ENCODE assay signal across 1 cellular context in the genomic region with DNA sequence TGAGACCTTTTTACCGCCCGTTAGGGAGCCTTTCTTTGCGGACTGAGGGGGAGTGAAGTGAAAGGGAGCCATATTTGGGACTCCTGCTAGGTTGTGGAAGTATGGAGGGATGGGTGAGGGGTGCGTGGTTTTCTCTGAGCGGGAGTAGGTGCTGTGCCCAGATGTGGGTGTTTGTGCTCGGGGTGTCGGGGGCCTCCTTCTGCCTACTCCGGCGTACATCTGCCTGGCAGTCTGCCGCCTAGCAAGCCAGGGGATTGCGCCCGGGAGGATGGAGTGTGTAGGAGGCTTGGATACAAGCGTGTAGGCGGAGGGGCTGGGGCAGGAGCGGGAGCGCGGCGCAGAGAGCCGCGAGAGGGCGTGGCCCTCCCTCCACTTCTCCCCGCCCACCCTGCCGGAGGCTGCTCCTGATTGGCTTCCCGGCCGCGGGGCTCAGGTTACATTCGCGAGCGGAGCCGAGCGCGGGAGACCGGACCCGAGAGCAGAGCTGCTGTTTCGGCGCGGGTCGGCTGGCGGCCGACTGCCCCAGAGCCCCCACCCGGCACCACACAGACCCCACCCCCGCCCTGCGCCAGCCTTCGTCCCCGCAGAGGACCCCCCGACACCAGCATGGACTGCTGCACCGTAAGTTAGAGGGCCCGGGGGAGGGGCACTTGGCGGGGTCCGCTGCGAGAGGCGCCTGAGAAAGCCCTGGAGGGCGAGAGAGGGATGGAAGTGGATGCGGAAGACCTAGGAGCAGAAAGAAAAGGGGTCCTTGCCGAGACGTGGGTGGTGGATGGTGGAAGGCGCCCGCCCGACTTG.
TF ChIP-seq lines count a peak whose summit lies in the region.

A gene (plus strand): TSS at position 464 of the 798 bp plus-strand sequence. CDS start 143 bp downstream, at position 607.

TF ChIP-seq in HepG2, 621 proteins besides CTCF, POLR2A, EP300 and RAD21 (continued from another document):
- TF ChIP-seq, protein P1, sequence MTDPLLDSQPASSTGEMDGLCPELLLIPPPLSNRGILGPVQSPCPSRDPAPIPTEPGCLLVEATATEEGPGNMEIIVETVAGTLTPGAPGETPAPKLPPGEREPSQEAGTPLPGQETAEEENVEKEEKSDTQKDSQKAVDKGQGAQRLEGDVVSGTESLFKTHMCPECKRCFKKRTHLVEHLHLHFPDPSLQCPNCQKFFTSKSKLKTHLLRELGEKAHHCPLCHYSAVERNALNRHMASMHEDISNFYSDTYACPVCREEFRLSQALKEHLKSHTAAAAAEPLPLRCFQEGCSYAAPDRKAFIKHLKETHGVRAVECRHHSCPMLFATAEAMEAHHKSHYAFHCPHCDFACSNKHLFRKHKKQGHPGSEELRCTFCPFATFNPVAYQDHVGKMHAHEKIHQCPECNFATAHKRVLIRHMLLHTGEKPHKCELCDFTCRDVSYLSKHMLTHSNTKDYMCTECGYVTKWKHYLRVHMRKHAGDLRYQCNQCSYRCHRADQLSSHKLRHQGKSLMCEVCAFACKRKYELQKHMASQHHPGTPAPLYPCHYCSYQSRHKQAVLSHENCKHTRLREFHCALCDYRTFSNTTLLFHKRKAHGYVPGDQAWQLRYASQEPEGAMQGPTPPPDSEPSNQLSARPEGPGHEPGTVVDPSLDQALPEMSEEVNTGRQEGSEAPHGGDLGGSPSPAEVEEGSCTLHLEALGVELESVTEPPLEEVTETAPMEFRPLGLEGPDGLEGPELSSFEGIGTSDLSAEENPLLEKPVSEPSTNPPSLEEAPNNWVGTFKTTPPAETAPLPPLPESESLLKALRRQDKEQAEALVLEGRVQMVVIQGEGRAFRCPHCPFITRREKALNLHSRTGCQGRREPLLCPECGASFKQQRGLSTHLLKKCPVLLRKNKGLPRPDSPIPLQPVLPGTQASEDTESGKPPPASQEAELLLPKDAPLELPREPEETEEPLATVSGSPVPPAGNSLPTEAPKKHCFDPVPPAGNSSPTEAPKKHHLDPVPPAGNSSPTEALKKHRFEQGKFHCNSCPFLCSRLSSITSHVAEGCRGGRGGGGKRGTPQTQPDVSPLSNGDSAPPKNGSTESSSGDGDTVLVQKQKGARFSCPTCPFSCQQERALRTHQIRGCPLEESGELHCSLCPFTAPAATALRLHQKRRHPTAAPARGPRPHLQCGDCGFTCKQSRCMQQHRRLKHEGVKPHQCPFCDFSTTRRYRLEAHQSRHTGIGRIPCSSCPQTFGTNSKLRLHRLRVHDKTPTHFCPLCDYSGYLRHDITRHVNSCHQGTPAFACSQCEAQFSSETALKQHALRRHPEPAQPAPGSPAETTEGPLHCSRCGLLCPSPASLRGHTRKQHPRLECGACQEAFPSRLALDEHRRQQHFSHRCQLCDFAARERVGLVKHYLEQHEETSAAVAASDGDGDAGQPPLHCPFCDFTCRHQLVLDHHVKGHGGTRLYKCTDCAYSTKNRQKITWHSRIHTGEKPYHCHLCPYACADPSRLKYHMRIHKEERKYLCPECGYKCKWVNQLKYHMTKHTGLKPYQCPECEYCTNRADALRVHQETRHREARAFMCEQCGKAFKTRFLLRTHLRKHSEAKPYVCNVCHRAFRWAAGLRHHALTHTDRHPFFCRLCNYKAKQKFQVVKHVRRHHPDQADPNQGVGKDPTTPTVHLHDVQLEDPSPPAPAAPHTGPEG (CRISPR knock-in tag; IDR thresholded peaks at IDR 0.05), result no peak
- peak; percentile 46; the same call in 1 of the 2 replicates for TF ChIP-seq ZNF441 (CRISPR knock-in tag; IDR thresholded peaks at IDR 0.05; ENCODE audit: borderline replicate concordance)
- no peak for TF ChIP-seq IRF2 (CRISPR knock-in tag; IDR thresholded peaks at IDR 0.05)
- TF ChIP-seq, protein P2, sequence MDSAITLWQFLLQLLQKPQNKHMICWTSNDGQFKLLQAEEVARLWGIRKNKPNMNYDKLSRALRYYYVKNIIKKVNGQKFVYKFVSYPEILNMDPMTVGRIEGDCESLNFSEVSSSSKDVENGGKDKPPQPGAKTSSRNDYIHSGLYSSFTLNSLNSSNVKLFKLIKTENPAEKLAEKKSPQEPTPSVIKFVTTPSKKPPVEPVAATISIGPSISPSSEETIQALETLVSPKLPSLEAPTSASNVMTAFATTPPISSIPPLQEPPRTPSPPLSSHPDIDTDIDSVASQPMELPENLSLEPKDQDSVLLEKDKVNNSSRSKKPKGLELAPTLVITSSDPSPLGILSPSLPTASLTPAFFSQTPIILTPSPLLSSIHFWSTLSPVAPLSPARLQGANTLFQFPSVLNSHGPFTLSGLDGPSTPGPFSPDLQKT (CRISPR knock-in tag; IDR thresholded peaks at IDR 0.05; ENCODE audit: borderline replicate concordance), result no peak
- TF ChIP-seq GLI4 (CRISPR knock-in tag; IDR thresholded peaks at IDR 0.05; ENCODE audit: borderline replicate concordance), result no peak
- TF ChIP-seq, protein P3, sequence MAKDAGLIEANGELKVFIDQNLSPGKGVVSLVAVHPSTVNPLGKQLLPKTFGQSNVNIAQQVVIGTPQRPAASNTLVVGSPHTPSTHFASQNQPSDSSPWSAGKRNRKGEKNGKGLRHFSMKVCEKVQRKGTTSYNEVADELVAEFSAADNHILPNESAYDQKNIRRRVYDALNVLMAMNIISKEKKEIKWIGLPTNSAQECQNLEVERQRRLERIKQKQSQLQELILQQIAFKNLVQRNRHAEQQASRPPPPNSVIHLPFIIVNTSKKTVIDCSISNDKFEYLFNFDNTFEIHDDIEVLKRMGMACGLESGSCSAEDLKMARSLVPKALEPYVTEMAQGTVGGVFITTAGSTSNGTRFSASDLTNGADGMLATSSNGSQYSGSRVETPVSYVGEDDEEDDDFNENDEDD (CRISPR knock-in tag; IDR thresholded peaks at IDR 0.05; ENCODE audit: borderline replicate concordance), result peak; percentile 78; the same call in 1 of the 2 replicates
- peak; percentile 75 for TF ChIP-seq NFYC (CRISPR knock-in tag; IDR thresholded peaks at IDR 0.05)
- TF ChIP-seq GABPB1 (CRISPR knock-in tag; IDR thresholded peaks at IDR 0.05), result peak; percentile 41; the same call in 1 of the 2 replicates
- TF ChIP-seq, protein P4, sequence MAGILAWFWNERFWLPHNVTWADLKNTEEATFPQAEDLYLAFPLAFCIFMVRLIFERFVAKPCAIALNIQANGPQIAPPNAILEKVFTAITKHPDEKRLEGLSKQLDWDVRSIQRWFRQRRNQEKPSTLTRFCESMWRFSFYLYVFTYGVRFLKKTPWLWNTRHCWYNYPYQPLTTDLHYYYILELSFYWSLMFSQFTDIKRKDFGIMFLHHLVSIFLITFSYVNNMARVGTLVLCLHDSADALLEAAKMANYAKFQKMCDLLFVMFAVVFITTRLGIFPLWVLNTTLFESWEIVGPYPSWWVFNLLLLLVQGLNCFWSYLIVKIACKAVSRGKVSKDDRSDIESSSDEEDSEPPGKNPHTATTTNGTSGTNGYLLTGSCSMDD (CRISPR knock-in tag; IDR thresholded peaks at IDR 0.05), result no peak
- peak; percentile 72 for TF ChIP-seq SP2 (CRISPR knock-in tag; IDR thresholded peaks at IDR 0.05)
- TF ChIP-seq HNRNPL (IDR thresholded peaks at IDR 0.05; ENCODE audit: low read depth, low read length), result 0 out of 2 replicates have a peak, but pooled peaks have one; percentile 9
- TF ChIP-seq SP4 (CRISPR knock-in tag; IDR thresholded peaks at IDR 0.05), result peak; percentile 95
- TF ChIP-seq, protein P5, sequence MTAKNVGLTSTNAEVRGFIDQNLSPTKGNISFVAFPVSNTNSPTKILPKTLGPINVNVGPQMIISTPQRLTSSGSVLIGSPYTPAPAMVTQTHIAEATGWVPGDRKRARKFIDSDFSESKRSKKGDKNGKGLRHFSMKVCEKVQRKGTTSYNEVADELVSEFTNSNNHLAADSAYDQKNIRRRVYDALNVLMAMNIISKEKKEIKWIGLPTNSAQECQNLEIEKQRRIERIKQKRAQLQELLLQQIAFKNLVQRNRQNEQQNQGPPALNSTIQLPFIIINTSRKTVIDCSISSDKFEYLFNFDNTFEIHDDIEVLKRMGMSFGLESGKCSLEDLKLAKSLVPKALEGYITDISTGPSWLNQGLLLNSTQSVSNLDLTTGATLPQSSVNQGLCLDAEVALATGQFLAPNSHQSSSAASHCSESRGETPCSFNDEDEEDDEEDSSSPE (CRISPR knock-in tag; IDR thresholded peaks at IDR 0.05), result peak; percentile 90
- TF ChIP-seq, protein P6, sequence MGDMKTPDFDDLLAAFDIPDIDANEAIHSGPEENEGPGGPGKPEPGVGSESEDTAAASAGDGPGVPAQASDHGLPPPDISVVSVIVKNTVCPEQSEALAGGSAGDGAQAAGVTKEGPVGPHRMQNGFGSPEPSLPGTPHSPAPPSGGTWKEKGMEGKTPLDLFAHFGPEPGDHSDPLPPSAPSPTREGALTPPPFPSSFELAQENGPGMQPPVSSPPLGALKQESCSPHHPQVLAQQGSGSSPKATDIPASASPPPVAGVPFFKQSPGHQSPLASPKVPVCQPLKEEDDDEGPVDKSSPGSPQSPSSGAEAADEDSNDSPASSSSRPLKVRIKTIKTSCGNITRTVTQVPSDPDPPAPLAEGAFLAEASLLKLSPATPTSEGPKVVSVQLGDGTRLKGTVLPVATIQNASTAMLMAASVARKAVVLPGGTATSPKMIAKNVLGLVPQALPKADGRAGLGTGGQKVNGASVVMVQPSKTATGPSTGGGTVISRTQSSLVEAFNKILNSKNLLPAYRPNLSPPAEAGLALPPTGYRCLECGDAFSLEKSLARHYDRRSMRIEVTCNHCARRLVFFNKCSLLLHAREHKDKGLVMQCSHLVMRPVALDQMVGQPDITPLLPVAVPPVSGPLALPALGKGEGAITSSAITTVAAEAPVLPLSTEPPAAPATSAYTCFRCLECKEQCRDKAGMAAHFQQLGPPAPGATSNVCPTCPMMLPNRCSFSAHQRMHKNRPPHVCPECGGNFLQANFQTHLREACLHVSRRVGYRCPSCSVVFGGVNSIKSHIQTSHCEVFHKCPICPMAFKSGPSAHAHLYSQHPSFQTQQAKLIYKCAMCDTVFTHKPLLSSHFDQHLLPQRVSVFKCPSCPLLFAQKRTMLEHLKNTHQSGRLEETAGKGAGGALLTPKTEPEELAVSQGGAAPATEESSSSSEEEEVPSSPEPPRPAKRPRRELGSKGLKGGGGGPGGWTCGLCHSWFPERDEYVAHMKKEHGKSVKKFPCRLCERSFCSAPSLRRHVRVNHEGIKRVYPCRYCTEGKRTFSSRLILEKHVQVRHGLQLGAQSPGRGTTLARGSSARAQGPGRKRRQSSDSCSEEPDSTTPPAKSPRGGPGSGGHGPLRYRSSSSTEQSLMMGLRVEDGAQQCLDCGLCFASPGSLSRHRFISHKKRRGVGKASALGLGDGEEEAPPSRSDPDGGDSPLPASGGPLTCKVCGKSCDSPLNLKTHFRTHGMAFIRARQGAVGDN (CRISPR knock-in tag; IDR thresholded peaks at IDR 0.05), result peak; percentile 50
- TF ChIP-seq, protein P7, sequence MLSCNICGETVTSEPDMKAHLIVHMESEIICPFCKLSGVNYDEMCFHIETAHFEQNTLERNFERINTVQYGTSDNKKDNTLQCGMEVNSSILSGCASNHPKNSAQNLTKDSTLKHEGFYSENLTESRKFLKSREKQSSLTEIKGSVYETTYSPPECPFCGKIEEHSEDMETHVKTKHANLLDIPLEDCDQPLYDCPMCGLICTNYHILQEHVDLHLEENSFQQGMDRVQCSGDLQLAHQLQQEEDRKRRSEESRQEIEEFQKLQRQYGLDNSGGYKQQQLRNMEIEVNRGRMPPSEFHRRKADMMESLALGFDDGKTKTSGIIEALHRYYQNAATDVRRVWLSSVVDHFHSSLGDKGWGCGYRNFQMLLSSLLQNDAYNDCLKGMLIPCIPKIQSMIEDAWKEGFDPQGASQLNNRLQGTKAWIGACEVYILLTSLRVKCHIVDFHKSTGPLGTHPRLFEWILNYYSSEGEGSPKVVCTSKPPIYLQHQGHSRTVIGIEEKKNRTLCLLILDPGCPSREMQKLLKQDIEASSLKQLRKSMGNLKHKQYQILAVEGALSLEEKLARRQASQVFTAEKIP (CRISPR knock-in tag; IDR thresholded peaks at IDR 0.05; ENCODE audit: borderline replicate concordance), result no peak
- TF ChIP-seq, protein P8, sequence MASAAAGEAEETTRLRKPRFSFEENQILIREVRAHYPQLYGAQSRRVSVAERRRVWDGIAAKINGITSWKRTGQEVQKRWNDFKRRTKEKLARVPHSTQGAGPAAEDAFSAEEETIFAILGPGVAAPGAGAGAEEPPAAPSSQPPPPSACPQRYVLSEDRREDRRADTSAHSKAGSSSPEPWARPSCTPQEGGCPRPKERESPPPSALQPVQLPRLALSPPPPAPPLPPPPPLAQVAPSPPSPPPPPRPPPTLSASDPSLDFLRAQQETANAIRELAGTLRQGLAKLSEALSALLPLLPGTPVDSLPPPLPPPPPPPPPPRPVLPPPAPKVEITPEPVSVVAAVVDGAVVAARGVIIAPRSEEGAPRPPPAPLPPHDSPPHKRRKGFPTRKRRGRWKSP (CRISPR knock-in tag; IDR thresholded peaks at IDR 0.05), result peak; percentile 75; the same call in 1 of the 2 replicates
- TF ChIP-seq, protein P9, sequence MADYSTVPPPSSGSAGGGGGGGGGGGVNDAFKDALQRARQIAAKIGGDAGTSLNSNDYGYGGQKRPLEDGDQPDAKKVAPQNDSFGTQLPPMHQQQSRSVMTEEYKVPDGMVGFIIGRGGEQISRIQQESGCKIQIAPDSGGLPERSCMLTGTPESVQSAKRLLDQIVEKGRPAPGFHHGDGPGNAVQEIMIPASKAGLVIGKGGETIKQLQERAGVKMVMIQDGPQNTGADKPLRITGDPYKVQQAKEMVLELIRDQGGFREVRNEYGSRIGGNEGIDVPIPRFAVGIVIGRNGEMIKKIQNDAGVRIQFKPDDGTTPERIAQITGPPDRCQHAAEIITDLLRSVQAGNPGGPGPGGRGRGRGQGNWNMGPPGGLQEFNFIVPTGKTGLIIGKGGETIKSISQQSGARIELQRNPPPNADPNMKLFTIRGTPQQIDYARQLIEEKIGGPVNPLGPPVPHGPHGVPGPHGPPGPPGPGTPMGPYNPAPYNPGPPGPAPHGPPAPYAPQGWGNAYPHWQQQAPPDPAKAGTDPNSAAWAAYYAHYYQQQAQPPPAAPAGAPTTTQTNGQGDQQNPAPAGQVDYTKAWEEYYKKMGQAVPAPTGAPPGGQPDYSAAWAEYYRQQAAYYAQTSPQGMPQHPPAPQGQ (CRISPR knock-in tag; IDR thresholded peaks at IDR 0.05; ENCODE audit: borderline replicate concordance), result no peak
- TF ChIP-seq, protein P10, sequence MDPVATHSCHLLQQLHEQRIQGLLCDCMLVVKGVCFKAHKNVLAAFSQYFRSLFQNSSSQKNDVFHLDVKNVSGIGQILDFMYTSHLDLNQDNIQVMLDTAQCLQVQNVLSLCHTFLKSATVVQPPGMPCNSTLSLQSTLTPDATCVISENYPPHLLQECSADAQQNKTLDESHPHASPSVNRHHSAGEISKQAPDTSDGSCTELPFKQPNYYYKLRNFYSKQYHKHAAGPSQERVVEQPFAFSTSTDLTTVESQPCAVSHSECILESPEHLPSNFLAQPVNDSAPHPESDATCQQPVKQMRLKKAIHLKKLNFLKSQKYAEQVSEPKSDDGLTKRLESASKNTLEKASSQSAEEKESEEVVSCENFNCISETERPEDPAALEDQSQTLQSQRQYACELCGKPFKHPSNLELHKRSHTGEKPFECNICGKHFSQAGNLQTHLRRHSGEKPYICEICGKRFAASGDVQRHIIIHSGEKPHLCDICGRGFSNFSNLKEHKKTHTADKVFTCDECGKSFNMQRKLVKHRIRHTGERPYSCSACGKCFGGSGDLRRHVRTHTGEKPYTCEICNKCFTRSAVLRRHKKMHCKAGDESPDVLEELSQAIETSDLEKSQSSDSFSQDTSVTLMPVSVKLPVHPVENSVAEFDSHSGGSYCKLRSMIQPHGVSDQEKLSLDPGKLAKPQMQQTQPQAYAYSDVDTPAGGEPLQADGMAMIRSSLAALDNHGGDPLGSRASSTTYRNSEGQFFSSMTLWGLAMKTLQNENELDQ (CRISPR knock-in tag; IDR thresholded peaks at IDR 0.05; ENCODE audit: borderline replicate concordance), result no peak
- no peak for TF ChIP-seq ZNF747 (CRISPR knock-in tag; IDR thresholded peaks at IDR 0.05; ENCODE audit: borderline replicate concordance)
- no peak for TF ChIP-seq NFE2L1 (CRISPR knock-in tag; IDR thresholded peaks at IDR 0.05; ENCODE audit: borderline replicate concordance)
TF ChIP-seq in HepG2: peak in this region for 28.
